ENCODE assay signal across 8 cellular contexts in the genomic region with DNA sequence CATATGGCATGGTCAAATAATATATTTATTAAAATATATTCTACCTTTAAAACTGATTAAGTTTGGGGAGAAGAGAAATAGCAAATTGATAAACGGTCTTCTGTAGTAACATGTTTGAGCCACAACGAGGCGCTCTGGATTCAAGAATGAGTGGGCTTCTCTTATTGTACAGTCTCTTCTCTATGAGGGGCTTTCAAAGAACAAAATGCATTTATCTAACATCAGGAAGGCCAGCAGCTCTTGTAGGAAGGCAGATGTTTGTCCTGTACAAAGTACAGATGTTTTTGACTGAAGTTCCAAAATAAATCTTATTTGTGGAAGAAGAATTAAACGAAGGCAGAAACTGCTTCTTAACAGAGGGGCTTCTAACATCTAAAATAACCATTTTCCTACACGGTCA.
DNase-seq lines count a peak whose midpoint lies in the region; ATAC-seq and TF ChIP-seq lines count a peak whose summit lies in the region.

No MANE protein-coding gene starts in this region.

- no peaks in the 10 kb centered on the region for H4K20me1 ChIP-seq in mammary epithelial cell (ENCODE audit: insufficient read depth, low read length)

- H3K27me3 Mint-ChIP-seq in activated CD4-positive, alpha-beta memory T cell treated with anti-CD3 and anti-CD28 coated beads for 36 hours: no peaks in the 10 kb centered on the region
- no peaks in the 10 kb centered on the region for H3K27me3 Mint-ChIP-seq in activated CD4-positive, alpha-beta memory T cell treated with anti-CD3 and anti-CD28 coated beads, Interleukin-2, amount 10 ng/mL, durations not matched to agents 7 days and 5 days

- peaks cover 22% of the 10 kb centered on the region for H3K4me1 Mint-ChIP-seq in activated CD4-positive, alpha-beta memory T cell treated with anti-CD3 and anti-CD28 coated beads for 36 hours (ENCODE audit: low read depth)
- H3K4me1 Mint-ChIP-seq in activated CD4-positive, alpha-beta memory T cell treated with anti-CD3 and anti-CD28 coated beads, Interleukin-2, amount 10 ng/mL, durations not matched to agents 7 days and 5 days: peaks cover 17% of the 10 kb centered on the region

- BruUV-seq in mammary epithelial cell (replicated peaks; lab: Mats Ljungman, UMichigan): no TSS peak

- no peak overlapping the region for H3K4me2 ChIP-seq in mammary epithelial cell (ENCODE audit: insufficient read depth, low read depth, low read length)

- H3K27me3 ChIP-seq in mammary epithelial cell (ENCODE audit: insufficient read depth, low read length): no peaks in the 10 kb centered on the region
- H3K27me3 ChIP-seq in lower lobe of right lung (ENCODE audit: low read depth): no peaks in the 10 kb centered on the region

- intact Hi-C loops in activated CD4-positive, alpha-beta memory T cell treated with anti-CD3 and anti-CD28 coated beads for 36 hours (cut with micrococcal nuclease): loop anchor here (2.0 to 10.0 kb wide), 4 partner anchors 119 to 1213 kb away; a partner anchor contains a TSS
- intact Hi-C loops in mammary epithelial cell (cut with micrococcal nuclease): loop anchor here (1.0 to 10.0 kb wide), 5 partner anchors 181 to 1219 kb away; a partner anchor contains a TSS
- intact Hi-C loops in lower lobe of right lung (cut with DNase I): no loop called here

- no peaks in the 10 kb centered on the region for H3K9me3 ChIP-seq in mammary epithelial cell (replicated peaks; ENCODE audit: insufficient read depth, low read length)
- no peaks in the 10 kb centered on the region for H3K9me3 ChIP-seq in lower lobe of right lung

- CTCF ChIA-PET in activated CD4-positive, alpha-beta memory T cell treated with anti-CD3 and anti-CD28 coated beads for 36 hours (lab: Charles Lee): interaction anchor here (0.7 to 2.5 kb wide), 4 partner anchors 9 to 1218 kb away, joined by 3 to 13 read pairs (median 3); no protein-coding TSS in a partner anchor
- CTCF ChIA-PET in activated CD4-positive, alpha-beta memory T cell treated with anti-CD3 and anti-CD28 coated beads, Interleukin-2, amount 10 ng/mL, durations not matched to agents 7 days and 5 days (lab: Charles Lee): no interaction called here
- CTCF ChIA-PET in mammary epithelial cell (lab: Charles Lee; ENCODE audit: low non-redundant PET): interaction anchor here (1.8 kb wide), 1 partner anchor 1218 kb away, joined by 5 read pairs; no protein-coding TSS in a partner anchor

- H3K27ac ChIP-seq in mammary epithelial cell (ENCODE audit: insufficient read depth, low read depth, low read length): no peak overlapping the region
- no peak overlapping the region for H3K27ac ChIP-seq in lower lobe of right lung

- TF ChIP-seq CTCF in mammary epithelial cell (conservative IDR thresholded peaks at IDR 0.05 in 1 of 2, IDR thresholded peaks at IDR 0.05 in 1 of 2; ENCODE audit: extremely low read depth in 1 of 2, insufficient read depth in 1 of 2, low read depth in 1 of 2, low read length in 2 of 2): peak; percentile 59 to 64
- peak; percentile 60 for TF ChIP-seq CTCF in lower lobe of right lung (IDR thresholded peaks at IDR 0.05)

- H3K9ac ChIP-seq in mammary epithelial cell (ENCODE audit: insufficient read depth, low read length): no peak overlapping the region

- in situ Hi-C loops in mammary epithelial cell (cut with MboI; ENCODE audit: low sequenced_read_pairs in 2 of 2): loop anchor here (25.0 kb wide), 1 partner anchor 1222 kb away; a partner anchor contains a TSS

- peak; percentile 21 for DNase-seq in activated CD4-positive, alpha-beta memory T cell treated with anti-CD3 and anti-CD28 coated beads for 36 hours
- no peak for DNase-seq in activated CD4-positive, alpha-beta memory T cell treated with anti-CD3 and anti-CD28 coated beads, Interleukin-2, amount 10 ng/mL, durations not matched to agents 7 days and 5 days
- DNase-seq in NCI-H2171 treated with DMSO at 0.1 percent for 48 hours (lab: John Stamatoyannopoulos, UW): peak; percentile 52
- no peak for DNase-seq in mammary epithelial cell
- no peak for DNase-seq in lower lobe of right lung
- no peak for DNase-seq in C1 segment of cervical spinal cord (lab: John Stamatoyannopoulos, UW)
- no peak for DNase-seq in 8988T

- 53% methylated on average over 5 of the region's 5 CpGs for WGBS in mammary epithelial cell (ENCODE audit: low coverage, missing lambda C conversion rate)

- H3K4me1 ChIP-seq in mammary epithelial cell (ENCODE audit: insufficient read depth, low read length): no peaks in the 10 kb centered on the region
- peaks cover 17% of the 10 kb centered on the region for H3K4me1 ChIP-seq in lower lobe of right lung

- no peak overlapping the region for H2AFZ ChIP-seq in mammary epithelial cell (ENCODE audit: low read depth, low read length)

- H3K36me3 ChIP-seq in mammary epithelial cell (ENCODE audit: insufficient read depth, low read length) (no peaks in the 10 kb centered on the region), lower lobe of right lung (no peaks in the 10 kb centered on the region)

- dilution Hi-C loops in mammary epithelial cell (cut with HindIII; ENCODE audit: low sequenced_read_pairs): no loop called here

- POLR2A ChIA-PET in activated CD4-positive, alpha-beta memory T cell treated with anti-CD3 and anti-CD28 coated beads for 36 hours (lab: Charles Lee): no interaction called here
- POLR2A ChIA-PET in activated CD4-positive, alpha-beta memory T cell treated with anti-CD3 and anti-CD28 coated beads, Interleukin-2, amount 10 ng/mL, durations not matched to agents 7 days and 5 days (lab: Charles Lee): no interaction called here

- H3K27ac Mint-ChIP-seq in activated CD4-positive, alpha-beta memory T cell treated with anti-CD3 and anti-CD28 coated beads for 36 hours: no peak overlapping the region
- no peak overlapping the region for H3K27ac Mint-ChIP-seq in activated CD4-positive, alpha-beta memory T cell treated with anti-CD3 and anti-CD28 coated beads, Interleukin-2, amount 10 ng/mL, durations not matched to agents 7 days and 5 days

- H3K79me2 ChIP-seq in mammary epithelial cell (ENCODE audit: insufficient read depth, low read length): no peaks in the 10 kb centered on the region

- H3K4me3 ChIP-seq in mammary epithelial cell (replicated peaks in 1 of 3; ENCODE audit: insufficient read depth in 1 of 3, low read depth in 2 of 3, low read length in 3 of 3) (no peak overlapping the region), lower lobe of right lung (no peak overlapping the region)

- H3K4me3 Mint-ChIP-seq in activated CD4-positive, alpha-beta memory T cell treated with anti-CD3 and anti-CD28 coated beads for 36 hours: no peak overlapping the region
- H3K4me3 Mint-ChIP-seq in activated CD4-positive, alpha-beta memory T cell treated with anti-CD3 and anti-CD28 coated beads, Interleukin-2, amount 10 ng/mL, durations not matched to agents 7 days and 5 days: no peak overlapping the region

- H3K36me3 Mint-ChIP-seq in activated CD4-positive, alpha-beta memory T cell treated with anti-CD3 and anti-CD28 coated beads for 36 hours: peaks cover 2% of the 10 kb centered on the region
- H3K36me3 Mint-ChIP-seq in activated CD4-positive, alpha-beta memory T cell treated with anti-CD3 and anti-CD28 coated beads, Interleukin-2, amount 10 ng/mL, durations not matched to agents 7 days and 5 days (ENCODE audit: low read depth): no peaks in the 10 kb centered on the region

- H3K9me3 Mint-ChIP-seq in activated CD4-positive, alpha-beta memory T cell treated with anti-CD3 and anti-CD28 coated beads for 36 hours: no peaks in the 10 kb centered on the region
- H3K9me3 Mint-ChIP-seq in activated CD4-positive, alpha-beta memory T cell treated with anti-CD3 and anti-CD28 coated beads, Interleukin-2, amount 10 ng/mL, durations not matched to agents 7 days and 5 days: no peaks in the 10 kb centered on the region

- ATAC-seq in lower lobe of right lung (no peak), GM19397 (IDR thresholded peaks at IDR 0.05; ENCODE audit: unreplicated experiment) (no peak)

Comparison
In these comparisons a context has a peak if more than half of its experiments do, and no peak if none do; other contexts are left out.
1. DNase-seq: peak in activated CD4-positive, alpha-beta memory T cell treated with anti-CD3 and anti-CD28 coated beads for 36 hours (single experiment) and NCI-H2171 treated with DMSO at 0.1 percent for 48 hours (single experiment); none in activated CD4-positive, alpha-beta memory T cell treated with anti-CD3 and anti-CD28 coated beads, Interleukin-2, amount 10 ng/mL, durations not matched to agents 7 days and 5 days (single experiment), mammary epithelial cell (single experiment), lower lobe of right lung (single experiment), C1 segment of cervical spinal cord (0 of 14) and 8988T (single experiment).